Comparison of ENCODE assay signal across 8 cellular contexts in genomic region chr10:102669206-102670064, GRCh38. TPM values are rescaled to one million over a fixed set of nuclear protein-coding genes. Genes with fewer than 3 reads are reported as not detected.
DNase-seq lines count a peak whose midpoint lies in the region; ATAC-seq, FAIRE-seq and TF ChIP-seq lines count a peak whose summit lies in the region.

No MANE protein-coding gene starts in this region.

- H2BK5ac ChIP-seq in mesenchymal stem cell (ENCODE audit: low read depth, low read length, poor library complexity, severe bottlenecking) = no peak overlapping the region

- H4K8ac ChIP-seq in mesenchymal stem cell (ENCODE audit: low read length) = peak overlapping the region; percentile 21

- in situ Hi-C loops in K562 (cut with MboI) = no loop called here

- peak overlapping the region; percentile 49 to 56 for H3K4ac ChIP-seq in mesenchymal stem cell (ENCODE audit: low read depth in 1 of 2, low read length in 2 of 2)

- ATAC-seq in K562 (peak; percentile 48), HG02571 (IDR thresholded peaks at IDR 0.05; ENCODE audit: unreplicated experiment) (no peak), HG03095 (IDR thresholded peaks at IDR 0.05; ENCODE audit: unreplicated experiment) (no peak), GM19328 (IDR thresholded peaks at IDR 0.05; ENCODE audit: unreplicated experiment) (no peak)

- H2BK120ac ChIP-seq in mesenchymal stem cell (ENCODE audit: low read depth, low read length) = peak overlapping the region; percentile 21

- 69% methylated on average over 5 of the region's 7 CpGs for WGBS in K562 (ENCODE audit: insufficient coverage, low coverage, missing lambda C conversion rate)
- WGBS in mesenchymal stem cell = 76% methylated on average over 4 of the region's 7 CpGs

- peak overlapping the region; percentile 15 to 34 for H3K18ac ChIP-seq in mesenchymal stem cell (ENCODE audit: low read depth in 1 of 2, low read length in 2 of 2)

- CTCF ChIA-PET in AG04449 (lab: Yijun Ruan, JAX) (interaction anchor here (0.7 to 2.9 kb wide), 11 partner anchors 9 to 166 kb away, joined by 3 to 16 read pairs (median 4); partner anchors contain the start of genes ARL3 and TRIM8), K562 (lab: Yijun Ruan, JAX; ENCODE audit: low intra/inter-chr PET ratio) (no interaction called here)

- no peak for FAIRE-seq in K562 (lab: Jason Lieb, UNC)

- H2BK15ac ChIP-seq in mesenchymal stem cell (ENCODE audit: low read depth, poor library complexity, severe bottlenecking) = peak overlapping the region; percentile 91

- BruUV-seq in K562 (replicated peaks; lab: Mats Ljungman, UMichigan) = no TSS peak

- no peak for TF ChIP-seq POLR2A in K562 (conservative IDR thresholded peaks at IDR 0.05)

- TF ChIP-seq CTCF in AG04449 (IDR thresholded peaks at IDR 0.05; ENCODE audit: insufficient read depth, low read length, missing control alignments) (peak; percentile 44), K562 (IDR thresholded peaks at IDR 0.05 in 2 of 3, conservative IDR thresholded peaks at IDR 0.05 in 1 of 3; ENCODE audit: insufficient read depth in 2 of 3, low read depth in 1 of 3, low read length in 3 of 3) (peak; percentile 23 to 66 (median 48); a peak in 4 of 6 replicates)

- no peak overlapping the region for H2AFZ ChIP-seq in K562 (ENCODE audit: low read depth, low read length)
- no peak overlapping the region for H2AFZ ChIP-seq in mesenchymal stem cell (ENCODE audit: low read depth, low read length)

- H3K4me1 ChIP-seq in K562 (replicated peaks in 1 of 2; ENCODE audit: control insufficient read depth in 2 of 2, insufficient read depth in 2 of 2, low read length in 2 of 2) (peaks cover 22 to 36% of the 10 kb centered on the region in 2 experiments), mesenchymal stem cell (ENCODE audit: control insufficient read depth, insufficient read depth, low read depth, low read length) (peaks cover 42% of the 10 kb centered on the region)

- H3K9ac ChIP-seq in K562 (ENCODE audit: insufficient read depth in 1 of 2, low read depth in 2 of 2, low read length in 2 of 2) (peak overlapping the region in 1 of 2 experiments; percentile 71; a peak in 2 of 4 replicates), mesenchymal stem cell (ENCODE audit: low read length) (no peak overlapping the region)

- H3K27ac ChIP-seq in K562 (ENCODE audit: extremely low read depth, low read depth, low read length) (no peak overlapping the region), mesenchymal stem cell (ENCODE audit: low read length, poor library complexity, severe bottlenecking) (no peak overlapping the region)

- POLR2A ChIA-PET in AG04449 (lab: Yijun Ruan, JAX) (interaction anchor here (0.8 kb wide), 1 partner anchor 8 kb away, joined by 5 read pairs; no protein-coding TSS in a partner anchor), K562 (lab: Yijun Ruan, JAX) (interaction anchor here (1.0 to 1.4 kb wide), 3 partner anchors 11 to 16 kb away, joined by 3 to 5 read pairs (median 3); no protein-coding TSS in a partner anchor)

- H2AK5ac ChIP-seq in mesenchymal stem cell (ENCODE audit: low read length, severe bottlenecking) = peak overlapping the region; percentile 12

- H3K9me3 ChIP-seq in K562 (replicated peaks; ENCODE audit: control insufficient read depth, insufficient read depth, low read depth, low read length) (no peaks in the 10 kb centered on the region), mesenchymal stem cell (ENCODE audit: control insufficient read depth, low read length) (no peaks in the 10 kb centered on the region)

- no peaks in the 10 kb centered on the region for H3K79me1 ChIP-seq in mesenchymal stem cell (replicated peaks; ENCODE audit: low read length, poor library complexity, severe bottlenecking)

- H4K20me1 ChIP-seq in K562 (replicated peaks; ENCODE audit: control insufficient read depth, insufficient read depth, low read length) = no peaks in the 10 kb centered on the region

- DNase-seq in AG04449 (ENCODE audit: low read depth, low spot score) = no peak
- DNase-seq in HK-2 (ENCODE audit: unreplicated experiment) = peak; percentile 65
- peak; percentile 20 to 48 (median 40) for DNase-seq in K562 (ENCODE audit: extremely low read depth in 1 of 4, low spot score in 3 of 4)
- peak; percentile 72 for DNase-seq in mesenchymal stem cell
- DNase-seq in NCI-H510A treated with DMSO at 0.1 percent for 48 hours (lab: John Stamatoyannopoulos, UW) = no peak

- H3K4me2 ChIP-seq in K562 (ENCODE audit: insufficient read depth, low read length) (no peak overlapping the region), mesenchymal stem cell (ENCODE audit: low read length, poor library complexity, severe bottlenecking) (no peak overlapping the region)

- no peaks in the 10 kb centered on the region for H3K79me2 ChIP-seq in K562 (ENCODE audit: control insufficient read depth, insufficient read depth, low read length)

- H3K36me3 ChIP-seq in K562 (ENCODE audit: control insufficient read depth, insufficient read depth, low read length) (no peaks in the 10 kb centered on the region), mesenchymal stem cell (ENCODE audit: control insufficient read depth in 1 of 2, insufficient read depth in 2 of 2, low read depth in 1 of 2, low read length in 2 of 2) (no peaks in the 10 kb centered on the region)

- no peaks in the 10 kb centered on the region for H3K9me1 ChIP-seq in K562 (ENCODE audit: control insufficient read depth, insufficient read depth, low read length)

- H3K4me3 ChIP-seq in AG04449 (ENCODE audit: low read depth, low read length) (no peak overlapping the region), K562 (no peak overlapping the region), mesenchymal stem cell (ENCODE audit: insufficient read depth in 1 of 2, low read depth in 1 of 2, low read length in 2 of 2) (no peak overlapping the region)

- no peak overlapping the region for H3K14ac ChIP-seq in mesenchymal stem cell (ENCODE audit: low read length in 2 of 2)

- TF ChIP-seq EP300 in K562 (IDR thresholded peaks at IDR 0.05; ENCODE audit: low read length) = no peak

- peak overlapping the region; percentile 76 for H4K91ac ChIP-seq in mesenchymal stem cell (ENCODE audit: low read length)

- H3K23ac ChIP-seq in mesenchymal stem cell (ENCODE audit: low read length in 2 of 2) = peak overlapping the region in 1 of 2 experiments; percentile 35

- TF ChIP-seq RAD21 in K562 (CRISPR knock-in tag; conservative IDR thresholded peaks at IDR 0.05 in 1 of 2, IDR thresholded peaks at IDR 0.05 in 1 of 2) = peak in 1 of 2 experiments; percentile 20; a peak in 2 of 4 replicates

- H3K27me3 ChIP-seq in K562 (ENCODE audit: control insufficient read depth in 2 of 2, insufficient read depth in 2 of 2, low read length in 2 of 2) (no peaks in the 10 kb centered on the region), mesenchymal stem cell (ENCODE audit: control insufficient read depth in 1 of 2, insufficient read depth in 1 of 2, low read length in 2 of 2) (no peaks in the 10 kb centered on the region)

- H2BK12ac ChIP-seq in mesenchymal stem cell (ENCODE audit: low read length in 2 of 2) = peak overlapping the region; percentile 2 to 65

- intact Hi-C loops in K562 (cut with micrococcal nuclease) = loop anchor here (5.0 kb wide), 1 partner anchor 43 kb away; the partner anchor contains the start of genes ARL3 and SFXN2

RNA-seq across cellular contexts. Expression of gene TRIM8, which starts 25.2 kb away (rescaled TPM):
- 16.6 and 38.8 TPM in 2 replicates for total RNA-seq in K562 (2011; cell fraction: chromatin; rRNA removed; ENCODE audit: low replicate concordance)
- total RNA-seq in K562 (2011; cell fraction: nucleolus; rRNA removed) = 21.6 and 25.2 TPM in 2 replicates
- 17.2 and 24.7 TPM in 2 replicates for total RNA-seq in K562 (2011; cell fraction: nucleoplasm; rRNA removed)
- total RNA-seq in K562 (2014; rRNA removed) (13.4 and 14.1 TPM in 2 replicates), K562 (2014; rRNA removed; fragmentation: Illumina TruSeq; extraction: Trizol) (7.3 and 7.5 TPM in 2 replicates), K562 (2015; rRNA removed; fragmentation: Illumina TruSeq; extraction: Trizol) (8.9 and 9.7 TPM in 2 replicates), K562 (2021) (26.0 and 27.2 TPM in 2 replicates)
- polyA plus RNA-seq in K562 (2011; rRNA removed) (9.1 and 11.2 TPM in 2 replicates), K562 (2014; fragmentation: Illumina TruSeq; extraction: Trizol) (11.3 and 21.4 TPM in 2 replicates), K562 (2014; fragmentation: Nextera tagmentation; extraction: Ambion mirVana) (1 to 10 TPM; 1.7 to 3.2 TPM), K562 (2014; rRNA removed) (12.6 and 20.4 TPM in 2 replicates)
- polyA plus RNA-seq in K562 (2011; cell fraction: cytosol; rRNA removed) = 6.0 and 15.5 TPM in 2 replicates
- 13.8 and 26.7 TPM in 2 replicates for polyA plus RNA-seq in K562 (2011; cell fraction: nucleus; rRNA removed)
- polyA plus RNA-seq in K562 (2012) = 23.8 and 28.1 TPM in 2 replicates
- 5.7 and 5.9 TPM in 2 replicates for polyA minus RNA-seq in K562 (2011; rRNA and poly(A)+ RNA removed)
- polyA minus RNA-seq in K562 (2011; cell fraction: cytosol; rRNA and poly(A)+ RNA removed) = 9.7 and 9.8 TPM in 2 replicates
- polyA minus RNA-seq in K562 (2011; cell fraction: nucleus; rRNA and poly(A)+ RNA removed) = 9.2 and 11.4 TPM in 2 replicates
- 113 TPM for polyA plus RNA-seq in mesenchymal stem cell (2013, experiment 1 of 2)
- 115 TPM for polyA plus RNA-seq in mesenchymal stem cell (2013, experiment 2 of 2)

RNA-seq across cellular contexts. Expression of gene ARL3, which starts 44.8 kb away (rescaled TPM):
- 2.0 and 2.1 TPM in 2 replicates for total RNA-seq in K562 (2011; cell fraction: chromatin; rRNA removed; ENCODE audit: low replicate concordance)
- total RNA-seq in K562 (2011; cell fraction: nucleolus; rRNA removed) = 0.83 and 1.7 TPM in 2 replicates
- total RNA-seq in K562 (2011; cell fraction: nucleoplasm; rRNA removed) = 2.2 and 2.7 TPM in 2 replicates
- 2.7 and 2.9 TPM in 2 replicates for total RNA-seq in K562 (2014; rRNA removed)
- total RNA-seq in K562 (2014; rRNA removed; fragmentation: Illumina TruSeq; extraction: Trizol) = 3.5 and 3.8 TPM in 2 replicates
- 2.9 and 3.2 TPM in 2 replicates for total RNA-seq in K562 (2015; rRNA removed; fragmentation: Illumina TruSeq; extraction: Trizol)
- 4.2 and 4.6 TPM in 2 replicates for total RNA-seq in K562 (2021)
- polyA plus RNA-seq in K562 (2011; rRNA removed) = 4.8 and 5.5 TPM in 2 replicates
- polyA plus RNA-seq in K562 (2011; cell fraction: cytosol; rRNA removed) = 1.7 and 3.3 TPM in 2 replicates
- 1.2 and 2.4 TPM in 2 replicates for polyA plus RNA-seq in K562 (2011; cell fraction: nucleus; rRNA removed)
- polyA plus RNA-seq in K562 (2012) = 5.7 and 6.9 TPM in 2 replicates
- 4.2 and 5.5 TPM in 2 replicates for polyA plus RNA-seq in K562 (2014; fragmentation: Illumina TruSeq; extraction: Trizol)
- 1 to 10 TPM; 8.2 to 8.9 TPM for polyA plus RNA-seq in K562 (2014; fragmentation: Nextera tagmentation; extraction: Ambion mirVana)
- 5.1 and 5.2 TPM in 2 replicates for polyA plus RNA-seq in K562 (2014; rRNA removed)
- polyA minus RNA-seq in K562 (2011; rRNA and poly(A)+ RNA removed) = 2.6 and 3.0 TPM in 2 replicates
- 0.46 and 0.76 TPM in 2 replicates for polyA minus RNA-seq in K562 (2011; cell fraction: cytosol; rRNA and poly(A)+ RNA removed)
- 0.40 and 1.2 TPM in 2 replicates for polyA minus RNA-seq in K562 (2011; cell fraction: nucleus; rRNA and poly(A)+ RNA removed)
- 24.6 TPM for polyA plus RNA-seq in mesenchymal stem cell (2013, experiment 1 of 2)
- polyA plus RNA-seq in mesenchymal stem cell (2013, experiment 2 of 2) = 25.9 TPM

RNA-seq across cellular contexts. Expression of gene SFXN2, which starts 45.0 kb away (rescaled TPM):
- 14.9 and 58.6 TPM in 2 replicates for total RNA-seq in K562 (2011; cell fraction: chromatin; rRNA removed; ENCODE audit: low replicate concordance)
- total RNA-seq in K562 (2011; cell fraction: nucleolus; rRNA removed) = 43.2 and 44.1 TPM in 2 replicates
- 24.3 and 31.1 TPM in 2 replicates for total RNA-seq in K562 (2011; cell fraction: nucleoplasm; rRNA removed)
- 7.3 and 11.4 TPM in 2 replicates for total RNA-seq in K562 (2014; rRNA removed)
- total RNA-seq in K562 (2014; rRNA removed; fragmentation: Illumina TruSeq; extraction: Trizol) = 17.1 and 22.5 TPM in 2 replicates
- 14.6 and 15.7 TPM in 2 replicates for total RNA-seq in K562 (2015; rRNA removed; fragmentation: Illumina TruSeq; extraction: Trizol)
- 20.6 and 23.8 TPM in 2 replicates for total RNA-seq in K562 (2021)
- polyA plus RNA-seq in K562 (2011; rRNA removed) = 10.7 and 14.5 TPM in 2 replicates
- polyA plus RNA-seq in K562 (2011; cell fraction: cytosol; rRNA removed) = 14.2 and 18.2 TPM in 2 replicates
- polyA plus RNA-seq in K562 (2011; cell fraction: nucleus; rRNA removed) = 15.5 and 26.3 TPM in 2 replicates
- polyA plus RNA-seq in K562 (2012) = 8.3 and 15.5 TPM in 2 replicates
- 23.7 and 24.1 TPM in 2 replicates for polyA plus RNA-seq in K562 (2014; fragmentation: Illumina TruSeq; extraction: Trizol)
- 10 to 100 TPM; 12.0 to 20.4 TPM for polyA plus RNA-seq in K562 (2014; fragmentation: Nextera tagmentation; extraction: Ambion mirVana)
- polyA plus RNA-seq in K562 (2014; rRNA removed) = 13.9 and 23.3 TPM in 2 replicates
- 12.0 and 24.9 TPM in 2 replicates for polyA minus RNA-seq in K562 (2011; rRNA and poly(A)+ RNA removed)
- polyA minus RNA-seq in K562 (2011; cell fraction: cytosol; rRNA and poly(A)+ RNA removed) = 13.3 and 15.2 TPM in 2 replicates
- 20.9 and 24.4 TPM in 2 replicates for polyA minus RNA-seq in K562 (2011; cell fraction: nucleus; rRNA and poly(A)+ RNA removed)
- polyA plus RNA-seq in mesenchymal stem cell (2013, experiment 1 of 2) = 3.8 TPM
- polyA plus RNA-seq in mesenchymal stem cell (2013, experiment 2 of 2) = 3.7 TPM

Comparison
In these comparisons a context has a peak if more than half of its experiments do, and no peak if none do; other contexts are left out.
1. DNase-seq: peak in HK-2 (single experiment), K562 (4 of 4) and mesenchymal stem cell (single experiment); none in AG04449 (single experiment) and NCI-H510A treated with DMSO at 0.1 percent for 48 hours (single experiment).